ENCODE assay signal across 17 cellular contexts in the genomic region with DNA sequence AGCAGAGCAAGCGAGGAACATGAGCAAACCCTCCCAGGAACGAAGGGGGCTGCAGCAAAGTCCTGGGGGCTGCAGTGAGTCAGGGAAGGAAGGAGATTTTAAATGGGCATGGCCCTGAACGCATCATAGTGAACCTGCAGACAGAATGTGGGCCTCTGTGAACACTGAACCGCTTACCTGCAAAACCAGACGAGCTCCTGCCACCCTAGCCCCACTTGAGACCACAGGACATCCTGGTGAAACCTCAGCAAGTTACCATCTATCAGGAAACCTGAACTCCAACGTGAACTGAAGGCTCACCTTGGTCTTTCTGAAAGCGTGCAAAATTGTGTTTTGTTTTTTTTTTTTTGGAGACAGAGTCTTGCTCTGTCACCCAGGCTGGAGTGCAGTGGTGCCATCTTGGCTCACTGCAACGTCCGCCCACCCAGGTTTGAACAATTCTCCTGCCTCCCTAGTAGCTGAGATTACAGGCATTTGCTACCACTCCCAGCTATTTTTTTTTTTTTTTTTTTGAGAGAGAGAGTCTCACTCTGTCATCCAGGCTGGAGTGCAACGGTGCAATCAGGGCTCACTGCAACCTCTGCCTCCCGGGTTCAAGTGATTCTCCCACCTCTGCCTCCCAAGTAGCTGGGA. TPM values are rescaled to one million over a fixed set of nuclear protein-coding genes. Genes with fewer than 3 reads are reported as not detected.
A peak's percentile ranks its signal among the peaks of the same experiment; 100 is the strongest.
DNase-seq lines count a peak whose midpoint lies in the region; ATAC-seq and TF ChIP-seq lines count a peak whose summit lies in the region.
"Had no signal": no experiment of that assay in that cellular context is flagged by ENCODE, and none has a peak within 500 bp of the region (broad histone marks: within the 10 kb centered on the region; RNA-seq: fewer than 3 reads in every experiment).

No MANE protein-coding gene starts in this region.

- intact Hi-C loops in CD8-positive, alpha-beta T cell (cut with DNase I, micrococcal nuclease): loop anchor here (2.0 kb wide), 2 partner anchors 25 to 63 kb away; no protein-coding TSS in a partner anchor
- intact Hi-C loops in mucosa of descending colon (cut with DNase I, micrococcal nuclease) (no loop called here), psoas muscle (cut with DNase I) (no loop called here)

- H3K36me3 ChIP-seq in CD8-positive, alpha-beta T cell (ENCODE audit: insufficient read depth, low read length): no peaks in the 10 kb centered on the region
- no peaks in the 10 kb centered on the region for H3K36me3 ChIP-seq in mucosa of descending colon (ENCODE audit: low read depth)
- no peaks in the 10 kb centered on the region for H3K36me3 ChIP-seq in psoas muscle (ENCODE audit: insufficient read depth in 1 of 2, low read depth in 1 of 2)
- H3K36me3 ChIP-seq: gastroesophageal sphincter, tibial nerve had no signal

- POLR2A ChIA-PET in CD8-positive, alpha-beta T cell (lab: Charles Lee): interaction anchor here (0.6 to 3.7 kb wide), 12 partner anchors 14 to 86 kb away, joined by 3 to 21 read pairs (median 4); partner anchors contain the start of gene VPS9D1

- peaks cover 34% of the 10 kb centered on the region for H3K4me1 ChIP-seq in CD8-positive, alpha-beta T cell (ENCODE audit: insufficient read depth, low read length)
- no peaks in the 10 kb centered on the region for H3K4me1 ChIP-seq in mucosa of descending colon (ENCODE audit: low read depth)
- H3K4me1 ChIP-seq in psoas muscle: no peaks in the 10 kb centered on the region
- H3K4me1 ChIP-seq: gastroesophageal sphincter, SJSA1, tibial nerve had no signal

- peak; percentile 50 for DNase-seq in activated T-cell treated with anti-CD3 and anti-CD28 coated beads, Interleukin-2, amount 50 U/mL, for 1 hour
- DNase-seq in activated T-cell treated with anti-CD3 and anti-CD28 coated beads, Interleukin-2, amount 50 U/mL, for 24 hours: no peak
- DNase-seq in CD8-positive, alpha-beta T cell: peak; percentile 22 to 85 (median 40)
- DNase-seq in activated CD8-positive, alpha-beta memory T cell treated with anti-CD3 and anti-CD28 coated beads, Interleukin-2, amount 10 ng/mL, durations not matched to agents 7 days and 5 days: peak; percentile 73
- peak in 1 of 3 donors; percentile 41 for DNase-seq in mucosa of descending colon
- no peak for DNase-seq in psoas muscle
- DNase-seq: ACHN, dorsolateral prefrontal cortex, left cardiac atrium, NCI-H1417, NCI-H774 had no signal

- no peaks in the 10 kb centered on the region for H3K27me3 Mint-ChIP-seq in activated T-cell treated with anti-CD3 and anti-CD28 coated beads, Interleukin-2, amount 50 U/mL, for 24 hours
- H3K27me3 Mint-ChIP-seq in CD8-positive, alpha-beta T cell (ENCODE audit: low read depth): no peaks in the 10 kb centered on the region
- H3K27me3 Mint-ChIP-seq in activated CD8-positive, alpha-beta memory T cell treated with anti-CD3 and anti-CD28 coated beads, Interleukin-2, amount 10 ng/mL, durations not matched to agents 7 days and 5 days: no peaks in the 10 kb centered on the region

- WGBS in psoas muscle, 3 donors: 88 to 93% (median 93%) methylated on average over 11 of the region's 11 CpGs

- no peak for TF ChIP-seq CTCF in CD8-positive, alpha-beta T cell (IDR thresholded peaks at IDR 0.05)
- TF ChIP-seq CTCF in mucosa of descending colon (IDR thresholded peaks at IDR 0.05) (no peak), psoas muscle (IDR thresholded peaks at IDR 0.05) (no peak)

- no peaks in the 10 kb centered on the region for H3K27me3 ChIP-seq in CD8-positive, alpha-beta T cell (ENCODE audit: insufficient read depth, low read length)
- H3K27me3 ChIP-seq in psoas muscle (ENCODE audit: insufficient read depth in 3 of 3, low read length in 2 of 3): no peaks in the 10 kb centered on the region
- H3K27me3 ChIP-seq: dorsolateral prefrontal cortex, gastroesophageal sphincter, SJSA1, tibial nerve had no signal

- peaks cover 30% of the 10 kb centered on the region for H3K4me1 Mint-ChIP-seq in activated T-cell treated with anti-CD3 and anti-CD28 coated beads, Interleukin-2, amount 50 U/mL, for 24 hours (ENCODE audit: low read depth)
- H3K4me1 Mint-ChIP-seq in CD8-positive, alpha-beta T cell (ENCODE audit: low read depth): peaks cover 30% of the 10 kb centered on the region
- peaks cover 34% of the 10 kb centered on the region for H3K4me1 Mint-ChIP-seq in activated CD8-positive, alpha-beta memory T cell treated with anti-CD3 and anti-CD28 coated beads, Interleukin-2, amount 10 ng/mL, durations not matched to agents 7 days and 5 days

- CTCF ChIA-PET in CD8-positive, alpha-beta T cell (lab: Charles Lee): interaction anchor here (0.8 to 3.9 kb wide), 11 partner anchors 8 to 85 kb away, joined by 3 to 18 read pairs (median 4); no protein-coding TSS in a partner anchor
- CTCF ChIA-PET in activated CD8-positive, alpha-beta memory T cell treated with anti-CD3 and anti-CD28 coated beads, Interleukin-2, amount 10 ng/mL, durations not matched to agents 7 days and 5 days (lab: Charles Lee): interaction anchor here (0.6 to 5.4 kb wide), 11 partner anchors 8 to 1887 kb away, joined by 3 to 35 read pairs (median 3); partner anchors contain the start of gene SPATA2L

- H3K27ac ChIP-seq in CD8-positive, alpha-beta T cell (ENCODE audit: low read depth, low read length): peak overlapping the region; percentile 15
- no peak overlapping the region for H3K27ac ChIP-seq in psoas muscle
- H3K27ac ChIP-seq: dorsolateral prefrontal cortex, gastroesophageal sphincter, SJSA1, tibial nerve had no signal

- peak; percentile 68 for ATAC-seq in CD8-positive, alpha-beta T cell
- peak; percentile 71 for ATAC-seq in activated CD8-positive, alpha-beta memory T cell treated with anti-CD3 and anti-CD28 coated beads, Interleukin-2, amount 10 ng/mL, durations not matched to agents 7 days and 5 days
- ATAC-seq in mucosa of descending colon: peak; percentile 68
- no peak for ATAC-seq in HG02885 (IDR thresholded peaks at IDR 0.05; ENCODE audit: poor library complexity, unreplicated experiment)
- ATAC-seq in psoas muscle: no peak
- ATAC-seq in GM21447 (IDR thresholded peaks at IDR 0.05; ENCODE audit: unreplicated experiment): no peak
- ATAC-seq: esophagus mucosa, gastroesophageal sphincter had no signal

- H3K4me3 Mint-ChIP-seq in activated T-cell treated with anti-CD3 and anti-CD28 coated beads, Interleukin-2, amount 50 U/mL, for 24 hours: no peak overlapping the region
- peak overlapping the region; percentile 57 for H3K4me3 Mint-ChIP-seq in CD8-positive, alpha-beta T cell
- no peak overlapping the region for H3K4me3 Mint-ChIP-seq in activated CD8-positive, alpha-beta memory T cell treated with anti-CD3 and anti-CD28 coated beads, Interleukin-2, amount 10 ng/mL, durations not matched to agents 7 days and 5 days

- no peak overlapping the region for H3K27ac Mint-ChIP-seq in activated T-cell treated with anti-CD3 and anti-CD28 coated beads, Interleukin-2, amount 50 U/mL, for 24 hours
- peak overlapping the region; percentile 91 for H3K27ac Mint-ChIP-seq in CD8-positive, alpha-beta T cell
- peak overlapping the region; percentile 73 for H3K27ac Mint-ChIP-seq in activated CD8-positive, alpha-beta memory T cell treated with anti-CD3 and anti-CD28 coated beads, Interleukin-2, amount 10 ng/mL, durations not matched to agents 7 days and 5 days

- H3K9me3 ChIP-seq in CD8-positive, alpha-beta T cell (ENCODE audit: low read length): no peaks in the 10 kb centered on the region
- H3K9me3 ChIP-seq in mucosa of descending colon (no peaks in the 10 kb centered on the region), psoas muscle (no peaks in the 10 kb centered on the region)
- H3K9me3 ChIP-seq: gastroesophageal sphincter, SJSA1, tibial nerve had no signal

- H3K4me3 ChIP-seq in CD8-positive, alpha-beta T cell (ENCODE audit: low read depth, low read length): no peak overlapping the region
- H3K4me3 ChIP-seq in mucosa of descending colon (no peak overlapping the region), psoas muscle (no peak overlapping the region)
- H3K4me3 ChIP-seq: dorsolateral prefrontal cortex, gastroesophageal sphincter, SJSA1, tibial nerve had no signal

- no peaks in the 10 kb centered on the region for H3K9me3 Mint-ChIP-seq in activated T-cell treated with anti-CD3 and anti-CD28 coated beads, Interleukin-2, amount 50 U/mL, for 24 hours
- no peaks in the 10 kb centered on the region for H3K9me3 Mint-ChIP-seq in CD8-positive, alpha-beta T cell
- no peaks in the 10 kb centered on the region for H3K9me3 Mint-ChIP-seq in activated CD8-positive, alpha-beta memory T cell treated with anti-CD3 and anti-CD28 coated beads, Interleukin-2, amount 10 ng/mL, durations not matched to agents 7 days and 5 days (ENCODE audit: low read depth)

- H3K36me3 Mint-ChIP-seq in activated T-cell treated with anti-CD3 and anti-CD28 coated beads, Interleukin-2, amount 50 U/mL, for 24 hours (ENCODE audit: low read depth): peaks cover 93% of the 10 kb centered on the region
- no peaks in the 10 kb centered on the region for H3K36me3 Mint-ChIP-seq in CD8-positive, alpha-beta T cell
- peaks cover 44% of the 10 kb centered on the region for H3K36me3 Mint-ChIP-seq in activated CD8-positive, alpha-beta memory T cell treated with anti-CD3 and anti-CD28 coated beads, Interleukin-2, amount 10 ng/mL, durations not matched to agents 7 days and 5 days

RNA-seq across cellular contexts. Expression of gene FANCA, which starts 30.8 kb away (rescaled TPM):
- 1 to 10 TPM; 5.6 to 7.5 TPM for total RNA-seq in CD8-positive, alpha-beta T cell
- 100 to 1,000 TPM; 135 to 202 TPM for total RNA-seq in activated CD8-positive, alpha-beta memory T cell treated with anti-CD3 and anti-CD28 coated beads, Interleukin-2, amount 10 ng/mL, durations not matched to agents 7 days and 5 days
- total RNA-seq in mucosa of descending colon: 10 to 100 TPM; 13.1 to 27.7 (median 16.3) TPM
- 1 to 10 TPM in 2 of 4 donors, under 1 TPM in 2; 0.79 to 1.1 (median 0.96) TPM for total RNA-seq in psoas muscle
- polyA plus RNA-seq in psoas muscle: 1 to 10 TPM; 2.2 to 3.7 (median 2.3) TPM

RNA-seq across cellular contexts. Expression of gene SPIRE2, which starts 42.6 kb away (rescaled TPM):
- total RNA-seq in CD8-positive, alpha-beta T cell: under 1 TPM in 1 of 2 experiments, not detected in 1; 0.76 TPM
- total RNA-seq in activated CD8-positive, alpha-beta memory T cell treated with anti-CD3 and anti-CD28 coated beads, Interleukin-2, amount 10 ng/mL, durations not matched to agents 7 days and 5 days: under 1 TPM; 0.44 to 0.80 TPM
- total RNA-seq in mucosa of descending colon (100 to 1,000 TPM in 1 of 3 donors, 10 to 100 TPM in 2; 52.5 to 118 (median 84.2) TPM), psoas muscle (under 1 TPM in 3 of 4 donors, not detected in 1; 0.14 to 0.47 (median 0.22) TPM)
- under 1 TPM; 0.18 to 0.48 (median 0.27) TPM for polyA plus RNA-seq in psoas muscle

Comparison
In these comparisons a context has a peak if more than half of its experiments do, and no peak if none do; other contexts are left out.
1. DNase-seq: peak in activated T-cell treated with anti-CD3 and anti-CD28 coated beads, Interleukin-2, amount 50 U/mL, for 1 hour (single experiment), CD8-positive, alpha-beta T cell (7 of 7) and activated CD8-positive, alpha-beta memory T cell treated with anti-CD3 and anti-CD28 coated beads, Interleukin-2, amount 10 ng/mL, durations not matched to agents 7 days and 5 days (single experiment); none in activated T-cell treated with anti-CD3 and anti-CD28 coated beads, Interleukin-2, amount 50 U/mL, for 24 hours (single experiment) and psoas muscle (0 of 2).
2. ATAC-seq: peak in CD8-positive, alpha-beta T cell (single experiment), activated CD8-positive, alpha-beta memory T cell treated with anti-CD3 and anti-CD28 coated beads, Interleukin-2, amount 10 ng/mL, durations not matched to agents 7 days and 5 days (single experiment) and mucosa of descending colon (single experiment); none in HG02885 (single experiment), psoas muscle (0 of 4) and GM21447 (single experiment).
3. RNA of gene FANCA, which starts 30.8 kb away (total RNA-seq): 135 to 202 TPM in activated CD8-positive, alpha-beta memory T cell treated with anti-CD3 and anti-CD28 coated beads, Interleukin-2, amount 10 ng/mL, durations not matched to agents 7 days and 5 days; 13.1 to 27.7 TPM in mucosa of descending colon, 5.6 to 7.5 TPM in CD8-positive, alpha-beta T cell and 0.79 to 1.1 TPM in psoas muscle; every median in the first group is over 4 times any median in the second.
4. RNA of gene SPIRE2, which starts 42.6 kb away (total RNA-seq): 52.5 to 118 TPM in mucosa of descending colon; 0.44 to 0.80 TPM in activated CD8-positive, alpha-beta memory T cell treated with anti-CD3 and anti-CD28 coated beads, Interleukin-2, amount 10 ng/mL, durations not matched to agents 7 days and 5 days, 0.76 TPM in CD8-positive, alpha-beta T cell and 0.14 to 0.47 TPM in psoas muscle; every median in the first group is over 10 times any median in the second.
5. intact Hi-C loops: an anchor here in CD8-positive, alpha-beta T cell (2.0 kb wide); none called in mucosa of descending colon and psoas muscle.